1 cellular context compared by ENCODE assay signal in the genomic region with DNA sequence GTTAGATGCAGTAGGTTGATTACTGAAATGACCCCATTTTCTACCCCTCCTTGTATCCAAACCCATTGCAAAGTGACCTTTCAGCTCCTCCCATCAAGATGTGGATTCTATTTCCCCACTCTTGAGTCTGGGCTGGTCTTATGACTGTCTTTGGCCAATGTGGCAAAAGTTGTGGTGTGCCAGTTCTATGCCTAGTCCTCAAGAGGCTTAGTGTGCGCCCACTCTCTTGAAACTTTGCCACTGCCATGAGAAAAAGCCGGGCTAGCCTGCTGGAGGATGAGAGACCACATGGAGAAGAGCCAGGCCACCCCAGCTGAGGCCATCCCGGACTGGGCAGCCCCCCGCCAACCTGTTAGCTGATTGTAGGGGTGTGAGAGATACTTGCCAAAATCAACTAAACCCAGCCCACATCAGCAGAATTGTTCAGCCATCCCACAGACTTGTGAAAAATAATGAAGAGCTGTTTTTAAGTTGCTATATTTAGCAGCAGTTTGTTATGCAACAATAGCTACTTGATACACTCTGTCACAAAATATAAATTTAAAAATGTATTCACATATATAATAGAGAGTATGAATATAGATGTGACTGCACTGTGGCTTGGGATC.
TF ChIP-seq lines count a peak whose summit lies in the region.

No MANE protein-coding gene starts in this region.

TF ChIP-seq in GM23338, 12 proteins besides CTCF, POLR2A, EP300 and RAD21 (continued from another document):
- TF ChIP-seq, protein P1, sequence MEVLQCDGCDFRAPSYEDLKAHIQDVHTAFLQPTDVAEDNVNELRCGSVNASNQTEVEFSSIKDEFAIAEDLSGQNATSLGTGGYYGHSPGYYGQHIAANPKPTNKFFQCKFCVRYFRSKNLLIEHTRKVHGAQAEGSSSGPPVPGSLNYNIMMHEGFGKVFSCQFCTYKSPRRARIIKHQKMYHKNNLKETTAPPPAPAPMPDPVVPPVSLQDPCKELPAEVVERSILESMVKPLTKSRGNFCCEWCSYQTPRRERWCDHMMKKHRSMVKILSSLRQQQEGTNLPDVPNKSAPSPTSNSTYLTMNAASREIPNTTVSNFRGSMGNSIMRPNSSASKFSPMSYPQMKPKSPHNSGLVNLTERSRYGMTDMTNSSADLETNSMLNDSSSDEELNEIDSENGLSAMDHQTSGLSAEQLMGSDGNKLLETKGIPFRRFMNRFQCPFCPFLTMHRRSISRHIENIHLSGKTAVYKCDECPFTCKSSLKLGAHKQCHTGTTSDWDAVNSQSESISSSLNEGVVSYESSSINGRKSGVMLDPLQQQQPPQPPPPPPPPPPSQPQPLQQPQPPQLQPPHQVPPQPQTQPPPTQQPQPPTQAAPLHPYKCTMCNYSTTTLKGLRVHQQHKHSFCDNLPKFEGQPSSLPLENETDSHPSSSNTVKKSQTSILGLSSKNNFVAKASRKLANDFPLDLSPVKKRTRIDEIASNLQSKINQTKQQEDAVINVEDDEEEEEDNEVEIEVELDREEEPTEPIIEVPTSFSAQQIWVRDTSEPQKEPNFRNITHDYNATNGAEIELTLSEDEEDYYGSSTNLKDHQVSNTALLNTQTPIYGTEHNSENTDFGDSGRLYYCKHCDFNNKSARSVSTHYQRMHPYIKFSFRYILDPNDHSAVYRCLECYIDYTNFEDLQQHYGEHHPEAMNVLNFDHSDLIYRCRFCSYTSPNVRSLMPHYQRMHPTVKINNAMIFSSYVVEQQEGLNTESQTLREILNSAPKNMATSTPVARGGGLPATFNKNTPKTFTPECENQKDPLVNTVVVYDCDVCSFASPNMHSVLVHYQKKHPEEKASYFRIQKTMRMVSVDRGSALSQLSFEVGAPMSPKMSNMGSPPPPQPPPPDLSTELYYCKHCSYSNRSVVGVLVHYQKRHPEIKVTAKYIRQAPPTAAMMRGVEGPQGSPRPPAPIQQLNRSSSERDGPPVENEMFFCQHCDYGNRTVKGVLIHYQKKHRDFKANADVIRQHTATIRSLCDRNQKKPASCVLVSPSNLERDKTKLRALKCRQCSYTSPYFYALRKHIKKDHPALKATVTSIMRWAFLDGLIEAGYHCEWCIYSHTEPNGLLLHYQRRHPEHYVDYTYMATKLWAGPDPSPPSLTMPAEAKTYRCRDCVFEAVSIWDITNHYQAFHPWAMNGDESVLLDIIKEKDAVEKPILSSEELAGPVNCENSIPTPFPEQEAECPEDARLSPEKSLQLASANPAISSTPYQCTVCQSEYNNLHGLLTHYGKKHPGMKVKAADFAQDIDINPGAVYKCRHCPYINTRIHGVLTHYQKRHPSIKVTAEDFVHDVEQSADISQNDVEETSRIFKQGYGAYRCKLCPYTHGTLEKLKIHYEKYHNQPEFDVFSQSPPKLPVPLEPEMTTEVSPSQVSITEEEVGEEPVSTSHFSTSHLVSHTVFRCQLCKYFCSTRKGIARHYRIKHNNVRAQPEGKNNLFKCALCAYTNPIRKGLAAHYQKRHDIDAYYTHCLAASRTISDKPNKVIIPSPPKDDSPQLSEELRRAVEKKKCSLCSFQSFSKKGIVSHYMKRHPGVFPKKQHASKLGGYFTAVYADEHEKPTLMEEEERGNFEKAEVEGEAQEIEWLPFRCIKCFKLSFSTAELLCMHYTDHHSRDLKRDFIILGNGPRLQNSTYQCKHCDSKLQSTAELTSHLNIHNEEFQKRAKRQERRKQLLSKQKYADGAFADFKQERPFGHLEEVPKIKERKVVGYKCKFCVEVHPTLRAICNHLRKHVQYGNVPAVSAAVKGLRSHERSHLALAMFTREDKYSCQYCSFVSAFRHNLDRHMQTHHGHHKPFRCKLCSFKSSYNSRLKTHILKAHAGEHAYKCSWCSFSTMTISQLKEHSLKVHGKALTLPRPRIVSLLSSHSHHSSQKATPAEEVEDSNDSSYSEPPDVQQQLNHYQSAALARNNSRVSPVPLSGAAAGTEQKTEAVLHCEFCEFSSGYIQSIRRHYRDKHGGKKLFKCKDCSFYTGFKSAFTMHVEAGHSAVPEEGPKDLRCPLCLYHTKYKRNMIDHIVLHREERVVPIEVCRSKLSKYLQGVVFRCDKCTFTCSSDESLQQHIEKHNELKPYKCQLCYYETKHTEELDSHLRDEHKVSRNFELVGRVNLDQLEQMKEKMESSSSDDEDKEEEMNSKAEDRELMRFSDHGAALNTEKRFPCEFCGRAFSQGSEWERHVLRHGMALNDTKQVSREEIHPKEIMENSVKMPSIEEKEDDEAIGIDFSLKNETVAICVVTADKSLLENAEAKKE (CRISPR knock-in tag; IDR thresholded peaks at IDR 0.05), result no peak
- TF ChIP-seq EZH2phosphoT487 (IDR thresholded peaks at IDR 0.05; ENCODE audit: unreplicated experiment) (no peak), ZNF114 (CRISPR knock-in tag; IDR thresholded peaks at IDR 0.05) (no peak), POLR2AphosphoS5 (IDR thresholded peaks at IDR 0.05; ENCODE audit: low read depth) (no peak), ETS1 (IDR thresholded peaks at IDR 0.05) (no peak), JUNB (IDR thresholded peaks at IDR 0.05; ENCODE audit: unreplicated experiment) (no peak), ZNF331 (CRISPR knock-in tag; IDR thresholded peaks at IDR 0.05; ENCODE audit: low read depth) (no peak), NANOG (IDR thresholded peaks at IDR 0.05; ENCODE audit: borderline replicate concordance) (no peak)
- TF ChIP-seq, protein P2, sequence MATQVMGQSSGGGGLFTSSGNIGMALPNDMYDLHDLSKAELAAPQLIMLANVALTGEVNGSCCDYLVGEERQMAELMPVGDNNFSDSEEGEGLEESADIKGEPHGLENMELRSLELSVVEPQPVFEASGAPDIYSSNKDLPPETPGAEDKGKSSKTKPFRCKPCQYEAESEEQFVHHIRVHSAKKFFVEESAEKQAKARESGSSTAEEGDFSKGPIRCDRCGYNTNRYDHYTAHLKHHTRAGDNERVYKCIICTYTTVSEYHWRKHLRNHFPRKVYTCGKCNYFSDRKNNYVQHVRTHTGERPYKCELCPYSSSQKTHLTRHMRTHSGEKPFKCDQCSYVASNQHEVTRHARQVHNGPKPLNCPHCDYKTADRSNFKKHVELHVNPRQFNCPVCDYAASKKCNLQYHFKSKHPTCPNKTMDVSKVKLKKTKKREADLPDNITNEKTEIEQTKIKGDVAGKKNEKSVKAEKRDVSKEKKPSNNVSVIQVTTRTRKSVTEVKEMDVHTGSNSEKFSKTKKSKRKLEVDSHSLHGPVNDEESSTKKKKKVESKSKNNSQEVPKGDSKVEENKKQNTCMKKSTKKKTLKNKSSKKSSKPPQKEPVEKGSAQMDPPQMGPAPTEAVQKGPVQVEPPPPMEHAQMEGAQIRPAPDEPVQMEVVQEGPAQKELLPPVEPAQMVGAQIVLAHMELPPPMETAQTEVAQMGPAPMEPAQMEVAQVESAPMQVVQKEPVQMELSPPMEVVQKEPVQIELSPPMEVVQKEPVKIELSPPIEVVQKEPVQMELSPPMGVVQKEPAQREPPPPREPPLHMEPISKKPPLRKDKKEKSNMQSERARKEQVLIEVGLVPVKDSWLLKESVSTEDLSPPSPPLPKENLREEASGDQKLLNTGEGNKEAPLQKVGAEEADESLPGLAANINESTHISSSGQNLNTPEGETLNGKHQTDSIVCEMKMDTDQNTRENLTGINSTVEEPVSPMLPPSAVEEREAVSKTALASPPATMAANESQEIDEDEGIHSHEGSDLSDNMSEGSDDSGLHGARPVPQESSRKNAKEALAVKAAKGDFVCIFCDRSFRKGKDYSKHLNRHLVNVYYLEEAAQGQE (IDR thresholded peaks at IDR 0.05; ENCODE audit: unreplicated experiment), result no peak
